In the genomic region with DNA sequence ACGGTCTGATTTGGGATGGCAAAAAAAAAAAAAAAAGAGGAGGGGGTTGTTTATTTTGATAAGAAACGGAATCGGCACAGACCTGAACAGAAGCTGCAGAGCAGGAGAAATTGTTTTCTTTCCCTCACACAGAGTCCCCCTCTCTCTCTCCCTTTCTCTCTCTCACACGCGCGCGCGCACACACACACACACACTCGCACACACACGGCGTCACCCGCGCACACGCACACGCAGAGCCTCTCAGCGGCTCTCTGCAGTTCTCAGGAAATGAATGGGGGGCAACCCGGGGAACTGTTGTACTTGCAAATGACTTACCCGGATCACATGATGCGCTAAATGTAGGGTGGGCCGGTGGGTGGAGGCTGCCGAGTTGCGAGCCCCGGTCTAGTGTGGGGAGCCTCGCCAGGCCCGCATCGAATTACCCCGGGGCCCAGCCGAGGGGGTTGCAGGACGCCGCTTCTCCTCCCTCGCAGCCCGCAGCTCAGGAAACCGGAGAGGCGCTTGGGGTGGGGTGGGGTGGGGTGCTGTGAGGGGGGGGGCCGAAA, we compare ENCODE assay signal across 8 cellular contexts. TPM values are rescaled to one million over a fixed set of nuclear protein-coding genes. Genes with fewer than 3 reads are reported as not detected.
DNase-seq lines count a peak whose midpoint lies in the region; ATAC-seq and TF ChIP-seq lines count a peak whose summit lies in the region.

No MANE protein-coding gene starts in this region.

- H3K4me3 ChIP-seq in fibroblast of villous mesenchyme (ENCODE audit: low read depth, low read length) = peak overlapping the region; percentile 67

- ATAC-seq in GM21528 (IDR thresholded peaks at IDR 0.05; ENCODE audit: low FRiP score, unreplicated experiment) = peak; percentile 44
- peak; percentile 65 for ATAC-seq in stimulated activated naive CD8-positive, alpha-beta T cell treated with anti-CD3 and anti-CD28 coated beads, Interleukin-15, Interleukin-2, amounts not matched to agents 100 U/mL and 50 U/mL, for 24 hours

- DNase-seq in DMS153 treated with DMSO at 0.1 percent for 48 hours (lab: John Stamatoyannopoulos, UW; ENCODE audit: unreplicated experiment) (peak; percentile 47), HuH-7.5 (ENCODE audit: low spot score) (peak; percentile 25), RKO (ENCODE audit: low spot score) (peak; percentile 84), fibroblast of villous mesenchyme (ENCODE audit: low read depth) (peak; percentile 86), neural crest cell (ENCODE audit: low read depth, low spot score) (peak; percentile 68)
- peak; percentile 82 for DNase-seq in activated T-helper 2 cell treated with anti-CD3 and anti-CD28 coated beads, Interferon-gamma antibody, Interleukin-2, Interleukin-4, amounts not matched to agents 10 μg/mL and 5 μg/mL and 100 μg/mL, durations not matched to agents 14 hours and 24 hours and 36 hours (ENCODE audit: low spot score)
- DNase-seq in stimulated activated naive CD8-positive, alpha-beta T cell treated with anti-CD3 and anti-CD28 coated beads, Interleukin-15, Interleukin-2, amounts not matched to agents 100 U/mL and 50 U/mL, for 24 hours = peak; percentile 87

- peak overlapping the region; percentile 97 for H3K4me3 Mint-ChIP-seq in activated T-helper 2 cell treated with anti-CD3 and anti-CD28 coated beads, Interferon-gamma antibody, Interleukin-2, Interleukin-4, amounts not matched to agents 10 μg/mL and 5 μg/mL and 100 μg/mL, durations not matched to agents 14 hours and 24 hours and 36 hours (ENCODE audit: low read depth)
- H3K4me3 Mint-ChIP-seq in neural crest cell = peak overlapping the region; percentile 100

- H3K27ac Mint-ChIP-seq in activated T-helper 2 cell treated with anti-CD3 and anti-CD28 coated beads, Interferon-gamma antibody, Interleukin-2, Interleukin-4, amounts not matched to agents 10 μg/mL and 5 μg/mL and 100 μg/mL, durations not matched to agents 14 hours and 24 hours and 36 hours = peak overlapping the region; percentile 99
- H3K27ac Mint-ChIP-seq in neural crest cell (ENCODE audit: unreplicated experiment) = peak overlapping the region; percentile 100

- H3K27me3 Mint-ChIP-seq in activated T-helper 2 cell treated with anti-CD3 and anti-CD28 coated beads, Interferon-gamma antibody, Interleukin-2, Interleukin-4, amounts not matched to agents 10 μg/mL and 5 μg/mL and 100 μg/mL, durations not matched to agents 14 hours and 24 hours and 36 hours (ENCODE audit: low read depth) = peaks cover 8% of the 10 kb centered on the region
- no peaks in the 10 kb centered on the region for H3K27me3 Mint-ChIP-seq in neural crest cell (ENCODE audit: low read depth)

- TF ChIP-seq CTCF in fibroblast of villous mesenchyme (IDR thresholded peaks at IDR 0.05; ENCODE audit: insufficient read depth, low read depth, low read length) (no peak), neural crest cell (conservative IDR thresholded peaks at IDR 0.05) (no peak)

- no peaks in the 10 kb centered on the region for H3K9me3 Mint-ChIP-seq in activated T-helper 2 cell treated with anti-CD3 and anti-CD28 coated beads, Interferon-gamma antibody, Interleukin-2, Interleukin-4, amounts not matched to agents 10 μg/mL and 5 μg/mL and 100 μg/mL, durations not matched to agents 14 hours and 24 hours and 36 hours
- no peaks in the 10 kb centered on the region for H3K9me3 Mint-ChIP-seq in neural crest cell

- peaks cover 14% of the 10 kb centered on the region for H3K36me3 Mint-ChIP-seq in activated T-helper 2 cell treated with anti-CD3 and anti-CD28 coated beads, Interferon-gamma antibody, Interleukin-2, Interleukin-4, amounts not matched to agents 10 μg/mL and 5 μg/mL and 100 μg/mL, durations not matched to agents 14 hours and 24 hours and 36 hours (ENCODE audit: low read depth)
- no peaks in the 10 kb centered on the region for H3K36me3 Mint-ChIP-seq in neural crest cell (ENCODE audit: low read depth)

- H3K4me1 Mint-ChIP-seq in activated T-helper 2 cell treated with anti-CD3 and anti-CD28 coated beads, Interferon-gamma antibody, Interleukin-2, Interleukin-4, amounts not matched to agents 10 μg/mL and 5 μg/mL and 100 μg/mL, durations not matched to agents 14 hours and 24 hours and 36 hours (ENCODE audit: low read depth) = peaks cover 32% of the 10 kb centered on the region
- H3K4me1 Mint-ChIP-seq in neural crest cell = peaks cover 28% of the 10 kb centered on the region

- intact Hi-C loops in activated T-helper 2 cell treated with anti-CD3 and anti-CD28 coated beads, Interferon-gamma antibody, Interleukin-2, Interleukin-4, amounts not matched to agents 10 μg/mL and 5 μg/mL and 100 μg/mL, durations not matched to agents 14 hours and 24 hours and 36 hours (cut with micrococcal nuclease) = loop anchor here (1.0 to 10.0 kb wide), 12 partner anchors 43 to 1351 kb away; a partner anchor contains a TSS

RNA-seq across cellular contexts. Expression of a gene that starts 0.5 kb away (rescaled TPM):
- total RNA-seq in activated T-helper 2 cell treated with anti-CD3 and anti-CD28 coated beads, Interferon-gamma antibody, Interleukin-2, Interleukin-4, amounts not matched to agents 10 μg/mL and 5 μg/mL and 100 μg/mL, durations not matched to agents 14 hours and 24 hours and 36 hours = 23.3 and 23.4 TPM in 2 replicates
- total RNA-seq in fibroblast of villous mesenchyme = 12.6 and 13.0 TPM in 2 replicates
- total RNA-seq in neural crest cell = 28.6 and 29.9 TPM in 2 replicates

Comparison
In these comparisons a context has a peak if more than half of its experiments do, and no peak if none do; other contexts are left out.
1. Peak in every context shown above with its lines: DNase-seq, ATAC-seq and H3K4me3 ChIP-seq.
2. DNase-seq: peak in every context shown above with its lines; median percentile 87 in stimulated activated naive CD8-positive, alpha-beta T cell treated with anti-CD3 and anti-CD28 coated beads, Interleukin-15, Interleukin-2, amounts not matched to agents 100 U/mL and 50 U/mL, for 24 hours; 86 in fibroblast of villous mesenchyme; 84 in RKO; 82 in activated T-helper 2 cell treated with anti-CD3 and anti-CD28 coated beads, Interferon-gamma antibody, Interleukin-2, Interleukin-4, amounts not matched to agents 10 μg/mL and 5 μg/mL and 100 μg/mL, durations not matched to agents 14 hours and 24 hours and 36 hours; 68 in neural crest cell; 47 in DMS153 treated with DMSO at 0.1 percent for 48 hours; 25 in HuH-7.5.